Comparison of ENCODE assay signal across 1 cellular context in genomic region chr9:131663288-131663687, GRCh38.
TF ChIP-seq lines count a peak whose summit lies in the region.

No MANE protein-coding gene starts in this region.

TF ChIP-seq in SK-N-SH, 30 proteins besides CTCF, POLR2A, EP300 and RAD21 (continued from another document):
- TF ChIP-seq CHD2 (IDR thresholded peaks at IDR 0.05; ENCODE audit: low read length, partially characterized antibody) (peak; percentile 47), MAX (IDR thresholded peaks at IDR 0.05; ENCODE audit: low read depth) (no peak), GATA2 (CRISPR knock-in tag; IDR thresholded peaks at IDR 0.05) (peak; percentile 93), MXI1 (IDR thresholded peaks at IDR 0.05; ENCODE audit: low read depth, low read length) (peak; percentile 52; the same call in 1 of the 2 replicates)
TF ChIP-seq in SK-N-SH: peak in this region for 4.
